Comparison of ENCODE assay signal across 7 cellular contexts in genomic region chr6:162709431-162709830, GRCh38. TPM values are rescaled to one million over a fixed set of nuclear protein-coding genes. Genes with fewer than 3 reads are reported as not detected.
"Had no signal": no experiment of that assay in that cellular context is flagged by ENCODE, and none has a peak within 500 bp of the region (broad histone marks: within the 10 kb centered on the region; RNA-seq: fewer than 3 reads in every experiment).

No MANE protein-coding gene starts in this region.

- H3K27ac ChIP-seq: HL-60 had no signal

- FAIRE-seq: HepG2, HTR-8/SVneo, K562 had no signal

- H3K4me3 ChIP-seq: K562 had no signal

- ATAC-seq: HepG2, K562 had no signal

- DNase-seq: IMR-90 had no signal

RNA-seq across cellular contexts. Expression of gene PRKN, which starts 18.1 kb away (rescaled TPM):
- total RNA-seq: HT1080 had no signal

RNA-seq across cellular contexts. Expression of gene PACRG, which starts 18.3 kb away (rescaled TPM):
- total RNA-seq: HT1080, IMR-90, K562 had no signal
- polyA plus RNA-seq: HepG2, IgD-negative memory B cell, IMR-90 had no signal
